Comparison of ENCODE assay signal across 8 cellular contexts in genomic region chr4:158211288-158211687, GRCh38. TPM values are rescaled to one million over a fixed set of nuclear protein-coding genes. Genes with fewer than 3 reads are reported as not detected.
DNase-seq lines count a peak whose midpoint lies in the region; ATAC-seq and TF ChIP-seq lines count a peak whose summit lies in the region.

No MANE protein-coding gene starts in this region.

- H3K4me1 Mint-ChIP-seq in Caco-2 (ENCODE audit: low read depth, unreplicated experiment) (peaks cover 7% of the 10 kb centered on the region), osteocyte (ENCODE audit: unreplicated experiment) (peaks cover 18% of the 10 kb centered on the region)

- POLR2A ChIA-PET in Caco-2 (lab: Charles Lee), result interaction anchor here (0.6 kb wide), 1 partner anchor 91 kb away, joined by 3 read pairs; no protein-coding TSS in a partner anchor

- DNase-seq in Caco-2 (peak; percentile 60 to 75), NCI-H146 treated with DMSO at 0.1 percent for 48 hours (lab: John Stamatoyannopoulos, UW; ENCODE audit: unreplicated experiment) (peak; percentile 39), epithelial cell of esophagus (ENCODE audit: low read depth) (peak; percentile 13), osteocyte (ENCODE audit: extremely low spot score, unreplicated experiment) (no peak), NCI-H187 treated with DMSO at 0.1 percent for 48 hours (lab: John Stamatoyannopoulos, UW) (no peak), epidermal melanocyte (ENCODE audit: insufficient read length, low spot score) (no peak)

- peak overlapping the region; percentile 37 for H3K4me3 ChIP-seq in Caco-2 (ENCODE audit: low read depth, low read length)
- peak overlapping the region; percentile 59 for H3K4me3 ChIP-seq in epithelial cell of esophagus (ENCODE audit: low read length)

- no peak for TF ChIP-seq CTCF in Caco-2 (IDR thresholded peaks at IDR 0.05; ENCODE audit: insufficient read depth in 1 of 2, low read depth in 1 of 2, low read length in 1 of 2, severe bottlenecking in 1 of 2, unreplicated experiment in 1 of 2)
- TF ChIP-seq CTCF in epithelial cell of esophagus (IDR thresholded peaks at IDR 0.05; ENCODE audit: insufficient read depth, low read depth, low read length, missing control alignments), result no peak
- no peak for TF ChIP-seq CTCF in osteocyte (IDR thresholded peaks at IDR 0.05)

- no TSS peak for BruUV-seq in Caco-2 (replicated peaks; lab: Mats Ljungman, UMichigan)

- no peaks in the 10 kb centered on the region for H3K36me3 ChIP-seq in Caco-2 (ENCODE audit: control insufficient read depth, insufficient read depth, low read length)

- intact Hi-C loops in Caco-2 (cut with micrococcal nuclease; ENCODE audit: unreplicated experiment), result loop anchor here (2.0 kb wide), 1 partner anchor 40 kb away; no protein-coding TSS in a partner anchor

- H3K36me3 Mint-ChIP-seq in Caco-2 (ENCODE audit: insufficient read depth, unreplicated experiment) (peaks cover 13% of the 10 kb centered on the region), osteocyte (ENCODE audit: unreplicated experiment) (no peaks in the 10 kb centered on the region)

- H3K27me3 ChIP-seq in Caco-2 (replicated peaks; ENCODE audit: control insufficient read depth, insufficient read depth, low read length), result no peaks in the 10 kb centered on the region

- H3K4me3 Mint-ChIP-seq in Caco-2 (ENCODE audit: unreplicated experiment) (peak overlapping the region; percentile 77), osteocyte (ENCODE audit: unreplicated experiment) (peak overlapping the region; percentile 62)

- no peaks in the 10 kb centered on the region for H3K9me3 Mint-ChIP-seq in Caco-2 (ENCODE audit: unreplicated experiment)
- H3K9me3 Mint-ChIP-seq in osteocyte (ENCODE audit: unreplicated experiment), result peaks cover 3% of the 10 kb centered on the region

- CTCF ChIA-PET in Caco-2 (lab: Charles Lee), result interaction anchor here (1.3 to 1.6 kb wide), 2 partner anchors 8 to 19 kb away, joined by 3 to 7 read pairs; no protein-coding TSS in a partner anchor

- no peaks in the 10 kb centered on the region for H3K27me3 Mint-ChIP-seq in Caco-2 (ENCODE audit: insufficient read depth, unreplicated experiment)
- H3K27me3 Mint-ChIP-seq in osteocyte (ENCODE audit: unreplicated experiment), result no peaks in the 10 kb centered on the region

- H3K9me3 ChIP-seq in Caco-2, result no peaks in the 10 kb centered on the region

- ATAC-seq in GM19452 (IDR thresholded peaks at IDR 0.05; ENCODE audit: unreplicated experiment) (no peak), HG03457 (IDR thresholded peaks at IDR 0.05; ENCODE audit: unreplicated experiment) (no peak)

- peak overlapping the region; percentile 82 for H3K27ac Mint-ChIP-seq in Caco-2 (ENCODE audit: unreplicated experiment)
- no peak overlapping the region for H3K27ac Mint-ChIP-seq in osteocyte (ENCODE audit: unreplicated experiment)

- peaks cover 13% of the 10 kb centered on the region for H3K4me1 ChIP-seq in Caco-2

RNA-seq across cellular contexts. Expression of gene TMEM144, which starts 1.0 kb away (rescaled TPM):
- 15.5 and 17.9 TPM in 2 replicates for total RNA-seq in Caco-2 (2022)
- total RNA-seq in osteocyte, result 1.0 and 1.7 TPM in 2 replicates

RNA-seq across cellular contexts. Expression of gene GASK1B, which starts 38.5 kb away (rescaled TPM):
- 42.5 and 48.5 TPM in 2 replicates for total RNA-seq in Caco-2 (2022)
- 11.7 and 11.8 TPM in 2 replicates for total RNA-seq in osteocyte

Comparison
In these comparisons a context has a peak if more than half of its experiments do, and no peak if none do; other contexts are left out.
1. DNase-seq: peak in Caco-2 (2 of 2), NCI-H146 treated with DMSO at 0.1 percent for 48 hours (single experiment) and epithelial cell of esophagus (single experiment); none in osteocyte (single experiment), NCI-H187 treated with DMSO at 0.1 percent for 48 hours (single experiment) and epidermal melanocyte (single experiment).